In genomic region chr2:199458806-199459285, GRCh38 we compare ENCODE assay signal across 8 cellular contexts. TPM values are rescaled to one million over a fixed set of nuclear protein-coding genes. Genes with fewer than 3 reads are reported as not detected.
DNase-seq lines count a peak whose midpoint lies in the region; ATAC-seq and TF ChIP-seq lines count a peak whose summit lies in the region.

No MANE protein-coding gene starts in this region.

- no peaks in the 10 kb centered on the region for H4K20me1 ChIP-seq in neural cell (ENCODE audit: insufficient read depth)

- TF ChIP-seq RAD21 in neural cell (conservative IDR thresholded peaks at IDR 0.05) = no peak

- no peaks in the 10 kb centered on the region for H3K9me2 ChIP-seq in neural cell (ENCODE audit: insufficient read depth, low read length)

- H3K9ac ChIP-seq in neural cell (ENCODE audit: low read length) = peak overlapping the region; percentile 58

- H3K9me3 Mint-ChIP-seq in T-cell = peaks cover 0 to 7% (median 4%) of the 10 kb centered on the region in 3 donors

- ATAC-seq in GM18502 (IDR thresholded peaks at IDR 0.05; ENCODE audit: poor library complexity, unreplicated experiment) (peak; percentile 49), HG02571 (IDR thresholded peaks at IDR 0.05; ENCODE audit: unreplicated experiment) (peak; percentile 27), T-cell (replicated peaks in 1 of 4) (peak; percentile 19 to 38 (median 24)), esophagus mucosa (peak; percentile 38)

- no peaks in the 10 kb centered on the region for H3K9me3 ChIP-seq in neural cell (ENCODE audit: low read length)

- peak overlapping the region; percentile 88 for H3K4me3 ChIP-seq in neural cell (ENCODE audit: low read length)

- no peak for TF ChIP-seq CTCF in neural cell (IDR thresholded peaks at IDR 0.05; ENCODE audit: poor library complexity, severe bottlenecking)

- H3K36me3 Mint-ChIP-seq in T-cell = no peaks in the 10 kb centered on the region

- POLR2A ChIA-PET in T-cell (lab: Charles Lee) = interaction anchor here in 1 of 2 donors (0.6 to 0.7 kb wide), 2 partner anchors 8 to 470 kb away, joined by 3 to 6 read pairs; no protein-coding TSS in a partner anchor

- H3K4me2 ChIP-seq in neural cell (ENCODE audit: low read length) = peak overlapping the region; percentile 73

- H3F3A ChIP-seq in neural cell (ENCODE audit: insufficient read depth, low read length, poor library complexity, severe bottlenecking) = no peaks in the 10 kb centered on the region

- peak in 2 of 34 experiments; percentile 15 to 16 for DNase-seq in T-cell
- DNase-seq in NK-92 (lab: John Stamatoyannopoulos, UW; ENCODE audit: unreplicated experiment) = no peak
- DNase-seq in 8988T = no peak
- DNase-seq in HCEC 1CT = no peak

- peaks cover 100% of the 10 kb centered on the region for H3K27me3 ChIP-seq in neural cell (ENCODE audit: insufficient read depth, low read depth, low read length)

- H3K36me3 ChIP-seq in neural cell (ENCODE audit: insufficient read depth, low read length) = no peaks in the 10 kb centered on the region

- H3K27me3 Mint-ChIP-seq in T-cell = peaks cover 38 to 64% of the 10 kb centered on the region in 2 donors

- H3K27ac ChIP-seq in neural cell (ENCODE audit: low read length) = no peak overlapping the region

- H3K4me3 Mint-ChIP-seq in T-cell = peak overlapping the region; percentile 87 to 97 (median 92)

- peak overlapping the region; percentile 76 for H2AFZ ChIP-seq in neural cell (ENCODE audit: low read depth, low read length)

- CTCF ChIA-PET in T-cell (lab: Charles Lee) = no interaction called here

- no peaks in the 10 kb centered on the region for H3K79me2 ChIP-seq in neural cell (replicated peaks; ENCODE audit: insufficient read depth, low read length)

- no peak overlapping the region for H3K27ac Mint-ChIP-seq in T-cell

- H3K4me1 Mint-ChIP-seq in T-cell = peaks cover 25 to 40% (median 37%) of the 10 kb centered on the region in 3 donors

- no peak for TF ChIP-seq EP300 in neural cell (conservative IDR thresholded peaks at IDR 0.05; ENCODE audit: poor library complexity, severe bottlenecking)

TF ChIP-seq in neural cell, 6 proteins besides CTCF, POLR2A, EP300 and RAD21:
- TF ChIP-seq POLR2AphosphoS5 (IDR thresholded peaks at IDR 0.05) = no peak
- TF ChIP-seq EZH2 (IDR thresholded peaks at IDR 0.05; ENCODE audit: borderline replicate concordance, insufficient read depth, low read length, poor library complexity, severe bottlenecking) = peak; percentile 94

RNA-seq across cellular contexts. Expression of gene SATB2, which starts 1.1 kb away (rescaled TPM):
- total RNA-seq in T-cell (under 1 TPM; 0.15 to 0.54 (median 0.23) TPM), esophagus mucosa (1.1 TPM)
- polyA plus RNA-seq in neural cell = 0.21 TPM in 1 of 2 replicates, not detected in the other
- 0.49 and 0.81 TPM in 2 replicates for polyA minus RNA-seq in neural cell
